1 cellular context compared by ENCODE assay signal in the genomic region with DNA sequence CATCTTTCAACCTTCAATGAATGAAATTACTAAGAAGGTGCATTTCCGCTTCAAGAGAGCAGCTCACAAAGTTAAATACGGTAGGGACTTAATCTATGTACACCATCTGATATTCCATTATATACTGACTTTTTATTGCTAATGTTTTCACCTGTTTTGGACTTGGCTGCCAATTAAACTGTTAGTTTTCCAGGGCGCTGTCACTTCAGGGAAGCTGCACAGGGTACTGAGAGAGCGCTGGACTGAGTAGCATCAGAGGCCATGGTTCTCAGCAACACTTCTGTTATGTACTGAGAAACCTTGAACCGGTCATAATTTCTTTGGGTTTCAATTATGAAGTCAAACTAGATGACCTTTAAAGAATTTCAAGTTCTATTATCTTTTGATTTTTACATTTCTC.
TF ChIP-seq lines count a peak whose summit lies in the region.

No MANE protein-coding gene starts in this region.

TF ChIP-seq in K562, 482 proteins besides CTCF, POLR2A, EP300 and RAD21 (continued from another document):
- TF ChIP-seq ZNF76 (CRISPR knock-in tag; IDR thresholded peaks at IDR 0.05; ENCODE audit: borderline replicate concordance), result no peak
